ENCODE assay signal across 17 cellular contexts in the genomic region with DNA sequence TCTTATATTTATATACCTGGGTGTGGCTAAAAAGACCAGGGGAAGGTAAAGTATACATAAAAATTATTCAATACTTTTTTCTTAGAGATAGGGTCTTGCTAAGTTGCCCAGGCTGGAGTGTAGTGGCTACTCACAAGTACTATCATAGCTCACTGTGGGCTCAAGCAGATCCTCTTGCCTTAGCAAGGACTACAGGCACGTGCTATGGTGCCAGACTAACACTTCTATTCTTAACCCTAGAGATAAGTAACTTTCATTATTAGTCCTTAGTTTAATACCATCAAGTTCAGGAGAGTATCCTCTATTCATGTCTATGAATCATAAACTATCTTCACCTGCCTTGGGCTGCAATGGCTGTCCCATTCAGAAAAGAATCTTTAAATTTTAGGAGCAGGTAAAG. TPM values are rescaled to one million over a fixed set of nuclear protein-coding genes. Genes with fewer than 3 reads are reported as not detected.
A peak's percentile ranks its signal among the peaks of the same experiment; 100 is the strongest.
DNase-seq lines count a peak whose midpoint lies in the region; ATAC-seq, FAIRE-seq and TF ChIP-seq lines count a peak whose summit lies in the region.
"Had no signal": no experiment of that assay in that cellular context is flagged by ENCODE, and none has a peak within 500 bp of the region (broad histone marks: within the 10 kb centered on the region; RNA-seq: fewer than 3 reads in every experiment).

No MANE protein-coding gene starts in this region.

- WGBS in heart left ventricle, 4 donors, result 52 to 76% (median 63%) methylated on average over 1 of the region's 1 CpG
- 69% methylated on average over 1 of the region's 1 CpG for WGBS in right cardiac atrium

- TSS peak; percentile 31 for BruUV-seq in Panc1 (replicated peaks; lab: Mats Ljungman, UMichigan)

- H3K9me3 ChIP-seq in heart left ventricle, result peaks cover 0 to 2% (median 0%) of the 10 kb centered on the region in 12 donors
- H3K9me3 ChIP-seq in right atrium auricular region, result peaks cover 0 to 1% of the 10 kb centered on the region in 2 donors
- H3K9me3 ChIP-seq in Panc1 (ENCODE audit: control insufficient read depth, insufficient read depth, low read depth, low read length), result no peaks in the 10 kb centered on the region
- no peaks in the 10 kb centered on the region for H3K9me3 ChIP-seq in right cardiac atrium (ENCODE audit: control insufficient read depth, low read length)
- H3K9me3 ChIP-seq: BE2C had no signal

- peak in 3 of 4 donors; percentile 68 to 83 (median 76) for ATAC-seq in heart left ventricle
- no peak for ATAC-seq in Panc1
- peak; percentile 74 to 78 for ATAC-seq in right cardiac atrium
- ATAC-seq in HG03520 (IDR thresholded peaks at IDR 0.05; ENCODE audit: unreplicated experiment), result no peak
- ATAC-seq: HCT116 had no signal

- peaks cover 0 to 67% (median 51%) of the 10 kb centered on the region in 9 donors for H3K36me3 ChIP-seq in heart left ventricle
- H3K36me3 ChIP-seq in right atrium auricular region, result peaks cover 21% of the 10 kb centered on the region
- no peaks in the 10 kb centered on the region for H3K36me3 ChIP-seq in Panc1 (ENCODE audit: control insufficient read depth, insufficient read depth, low read length)

- in situ Hi-C loops in Panc1 (cut with HindIII; ENCODE audit: low pct_unique_long_range_greater_than_20kb, low sequenced_read_pairs), result no loop called here

- TF ChIP-seq POLR2A in heart left ventricle (IDR thresholded peaks at IDR 0.05) (no peak), GM12892 (IDR thresholded peaks at IDR 0.05; ENCODE audit: low read depth, low read length) (no peak)

- CTCF ChIA-PET in Panc1 (lab: Charles Lee), result interaction anchor here (0.6 kb wide), 1 partner anchor 556 kb away, joined by 4 read pairs; no protein-coding TSS in a partner anchor

- H3K4me1 ChIP-seq in heart left ventricle, result peaks cover 0 to 37% (median 9%) of the 10 kb centered on the region in 12 donors
- H3K4me1 ChIP-seq in right atrium auricular region, result no peaks in the 10 kb centered on the region
- no peaks in the 10 kb centered on the region for H3K4me1 ChIP-seq in Panc1 (ENCODE audit: control insufficient read depth, insufficient read depth, low read length)
- H3K4me1 ChIP-seq in right cardiac atrium (ENCODE audit: control insufficient read depth, insufficient read depth, low read length), result peaks cover 1% of the 10 kb centered on the region
- H3K4me1 ChIP-seq: BE2C had no signal

- DNase-seq in heart left ventricle, result no peak
- no peak for DNase-seq in right atrium auricular region (ENCODE audit: low spot score)
- no peak for DNase-seq in GM12892 (ENCODE audit: insufficient read length)
- no peak for DNase-seq in Panc1 (ENCODE audit: low read depth, low spot score)
- DNase-seq in right cardiac atrium, result no peak
- no peak for DNase-seq in middle frontal gyrus (ENCODE audit: extremely low spot score, low spot score)
- DNase-seq: BE2C; CD4-positive, alpha-beta memory T cell; DMS79; GM23248; IMR-90 had no signal

- POLR2A ChIA-PET in Panc1 (lab: Charles Lee), result interaction anchor here (0.6 kb wide), 1 partner anchor 19 kb away, joined by 11 read pairs; no protein-coding TSS in a partner anchor

- H3K27me3 ChIP-seq in heart left ventricle (no peaks in the 10 kb centered on the region), right atrium auricular region (no peaks in the 10 kb centered on the region), Panc1 (ENCODE audit: control insufficient read depth, insufficient read depth, low read length) (no peaks in the 10 kb centered on the region), right cardiac atrium (ENCODE audit: control insufficient read depth, insufficient read depth) (no peaks in the 10 kb centered on the region)
- H3K27me3 ChIP-seq: BE2C had no signal

- intact Hi-C loops in heart left ventricle (cut with DNase I), result loop anchor here in 2 of 10 donors (10.0 kb wide), 2 partner anchors 155 to 195 kb away; no protein-coding TSS in a partner anchor
- intact Hi-C loops in Panc1 (cut with micrococcal nuclease; ENCODE audit: unreplicated experiment), result no loop called here
- intact Hi-C loops in right cardiac atrium (cut with DNase I), result no loop called here

- H3K4me3 ChIP-seq in heart left ventricle (no peak overlapping the region), right atrium auricular region (no peak overlapping the region), Panc1 (ENCODE audit: low read depth in 2 of 2, low read length in 2 of 2) (no peak overlapping the region), right cardiac atrium (ENCODE audit: low read length) (no peak overlapping the region)
- H3K4me3 ChIP-seq: GM23248 had no signal

- peak; percentile 50 for FAIRE-seq in GM12892 (lab: Jason Lieb, UNC)
- FAIRE-seq: A204.1, GM12891, H54 had no signal

- TF ChIP-seq CTCF in heart left ventricle (IDR thresholded peaks at IDR 0.05) (no peak), right atrium auricular region (IDR thresholded peaks at IDR 0.05) (no peak), Panc1 (IDR thresholded peaks at IDR 0.05) (no peak)

- H3K27ac ChIP-seq in heart left ventricle (no peak overlapping the region), right atrium auricular region (peak overlapping the region in 1 of 2 donors; percentile 20), Panc1 (ENCODE audit: low read length) (no peak overlapping the region), right cardiac atrium (ENCODE audit: low read length) (no peak overlapping the region)
- H3K27ac ChIP-seq: C4-2B, GM23248 had no signal

RNA-seq across cellular contexts. Expression of a gene that starts 11.9 kb away (rescaled TPM):
- total RNA-seq in heart left ventricle, result 10 to 100 TPM; 15.3 to 61.1 (median 40.3) TPM
- 10 to 100 TPM in 1 of 2 donors, 1 to 10 TPM in 1; 9.9 to 23.8 TPM for polyA plus RNA-seq in heart left ventricle
- 10 to 100 TPM; 23.9 to 24.0 TPM for total RNA-seq in right atrium auricular region
- polyA plus RNA-seq in GM12892 (2012; ENCODE audit: missing spikeins), result 70.2 TPM
- total RNA-seq in Panc1 (2021; ENCODE audit: unreplicated experiment), result 31.8 TPM
- 13.9 TPM for polyA plus RNA-seq in Panc1 (2012; ENCODE audit: insufficient read length)
- 10 to 100 TPM; 35.4 to 54.1 (median 39.3) TPM for total RNA-seq in right cardiac atrium
- 12.6 TPM for polyA plus RNA-seq in right cardiac atrium

Comparison
In these comparisons a context has a peak if more than half of its experiments do, and no peak if none do; other contexts are left out.
1. ATAC-seq: peak in heart left ventricle (3 of 4) and right cardiac atrium (2 of 2); none in Panc1 (single experiment) and HG03520 (single experiment).